8 cellular contexts compared by ENCODE assay signal in the genomic region with DNA sequence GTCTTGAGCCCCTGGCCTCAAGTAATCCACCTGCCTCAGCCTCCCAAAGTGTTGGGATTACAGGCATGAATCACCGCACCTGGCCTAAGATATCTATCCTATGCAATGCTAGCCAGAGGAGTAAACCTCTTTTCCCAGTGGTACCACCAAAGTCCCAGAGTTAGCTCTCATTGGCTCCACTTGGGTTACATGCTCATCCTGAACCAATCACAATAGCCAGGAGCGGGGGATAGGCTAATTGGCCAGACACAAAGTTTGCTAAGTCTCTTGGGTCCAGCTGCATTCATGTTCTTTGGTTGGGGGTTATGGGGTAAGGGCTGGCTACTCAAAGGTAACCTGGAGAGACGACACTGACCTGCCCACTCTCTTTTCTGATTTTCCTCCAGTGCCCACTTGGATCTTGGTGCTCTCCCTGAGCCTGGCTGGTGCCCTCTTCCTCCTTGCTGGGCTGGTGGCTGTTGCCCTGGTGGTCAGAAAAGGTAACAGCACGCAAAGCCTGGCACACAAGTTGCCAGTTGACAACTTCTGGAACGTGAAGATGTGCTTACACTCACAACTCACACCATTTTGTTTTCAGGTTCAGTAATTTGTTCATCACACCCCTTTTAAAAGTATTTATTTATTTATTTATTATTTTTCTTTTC. TPM values are rescaled to one million over a fixed set of nuclear protein-coding genes. Genes with fewer than 3 reads are reported as not detected.
DNase-seq lines count a peak whose midpoint lies in the region; ATAC-seq and TF ChIP-seq lines count a peak whose summit lies in the region.

No MANE protein-coding gene starts in this region.

- peak; percentile 72 for TF ChIP-seq CTCF in glutamatergic neuron (IDR thresholded peaks at IDR 0.05; ENCODE audit: partially characterized antibody, unreplicated experiment)

- no peaks in the 10 kb centered on the region for H3K27me3 Mint-ChIP-seq in glutamatergic neuron (ENCODE audit: unreplicated experiment)

- no peak for ATAC-seq in HG02588 (IDR thresholded peaks at IDR 0.05; ENCODE audit: unreplicated experiment)

- DNase-seq in A172 (ENCODE audit: low spot score) (peak; percentile 37), ELR (ENCODE audit: low read depth) (peak; percentile 60), SK-MEL-5 (ENCODE audit: low read depth, low spot score) (peak; percentile 55), glutamatergic neuron (no peak), NCI-H2029 (lab: John Stamatoyannopoulos, UW) (no peak), NCI-H2171 (lab: John Stamatoyannopoulos, UW) (no peak), cerebellar nuclear complex (lab: John Stamatoyannopoulos, UW) (no peak)

- no peaks in the 10 kb centered on the region for H3K9me3 Mint-ChIP-seq in glutamatergic neuron (ENCODE audit: unreplicated experiment)

- peaks cover 3% of the 10 kb centered on the region for H3K4me1 Mint-ChIP-seq in glutamatergic neuron (ENCODE audit: low read depth, unreplicated experiment)

- H3K36me3 Mint-ChIP-seq in glutamatergic neuron (ENCODE audit: unreplicated experiment), result no peaks in the 10 kb centered on the region

- no peak overlapping the region for H3K27ac Mint-ChIP-seq in glutamatergic neuron (ENCODE audit: unreplicated experiment)

- in situ Hi-C loops in SK-MEL-5 (cut with HindIII; ENCODE audit: low pct_unique_long_range_greater_than_20kb, low sequenced_read_pairs), result no loop called here

- H3K4me3 Mint-ChIP-seq in glutamatergic neuron (ENCODE audit: unreplicated experiment), result no peak overlapping the region

RNA-seq across cellular contexts. Expression of gene C19orf38, which starts 7.8 kb away (rescaled TPM):
- total RNA-seq in A172 (2014; rRNA removed; shearing (Covaris generic)), result 0.22 and 1.5 TPM in 2 replicates
- 0.71 and 0.98 TPM in 2 replicates for total RNA-seq in SK-MEL-5 (2014; rRNA removed; shearing (Covaris generic))
- polyA plus RNA-seq in SK-MEL-5 (2015; cell fraction: cytosol; rRNA removed), result 0.18 and 0.49 TPM in 2 replicates
- polyA plus RNA-seq in SK-MEL-5 (2015; cell fraction: nucleus; rRNA removed), result 0.26 and 0.30 TPM in 2 replicates
- 0.44 TPM for total RNA-seq in glutamatergic neuron (ENCODE audit: unreplicated experiment)

RNA-seq across cellular contexts. Expression of gene CARM1, which starts 15.4 kb away (rescaled TPM):
- 46.6 and 53.0 TPM in 2 replicates for total RNA-seq in A172 (2014; rRNA removed; shearing (Covaris generic))
- total RNA-seq in SK-MEL-5 (2014; rRNA removed; shearing (Covaris generic)), result 18.4 and 18.6 TPM in 2 replicates
- polyA plus RNA-seq in SK-MEL-5 (2015; cell fraction: cytosol; rRNA removed), result 69.1 and 92.2 TPM in 2 replicates
- 44.9 and 48.3 TPM in 2 replicates for polyA plus RNA-seq in SK-MEL-5 (2015; cell fraction: nucleus; rRNA removed)
- total RNA-seq in glutamatergic neuron (ENCODE audit: unreplicated experiment), result 133 TPM

RNA-seq across cellular contexts. Expression of gene TMED1, which starts 20.0 kb away (rescaled TPM):
- 53.2 and 75.7 TPM in 2 replicates for total RNA-seq in A172 (2014; rRNA removed; shearing (Covaris generic))
- 55.5 and 61.9 TPM in 2 replicates for total RNA-seq in SK-MEL-5 (2014; rRNA removed; shearing (Covaris generic))
- polyA plus RNA-seq in SK-MEL-5 (2015; cell fraction: cytosol; rRNA removed), result 89.2 and 91.1 TPM in 2 replicates
- polyA plus RNA-seq in SK-MEL-5 (2015; cell fraction: nucleus; rRNA removed), result 7.3 and 15.5 TPM in 2 replicates
- total RNA-seq in glutamatergic neuron (ENCODE audit: unreplicated experiment), result 10.4 TPM

Comparison
In these comparisons a context has a peak if more than half of its experiments do, and no peak if none do; other contexts are left out.
1. DNase-seq: peak in A172 (single experiment), ELR (single experiment) and SK-MEL-5 (single experiment); none in glutamatergic neuron (single experiment), NCI-H2029 (single experiment), NCI-H2171 (single experiment) and cerebellar nuclear complex (0 of 2).